ENCODE assay signal across 14 cellular contexts in the genomic region with DNA sequence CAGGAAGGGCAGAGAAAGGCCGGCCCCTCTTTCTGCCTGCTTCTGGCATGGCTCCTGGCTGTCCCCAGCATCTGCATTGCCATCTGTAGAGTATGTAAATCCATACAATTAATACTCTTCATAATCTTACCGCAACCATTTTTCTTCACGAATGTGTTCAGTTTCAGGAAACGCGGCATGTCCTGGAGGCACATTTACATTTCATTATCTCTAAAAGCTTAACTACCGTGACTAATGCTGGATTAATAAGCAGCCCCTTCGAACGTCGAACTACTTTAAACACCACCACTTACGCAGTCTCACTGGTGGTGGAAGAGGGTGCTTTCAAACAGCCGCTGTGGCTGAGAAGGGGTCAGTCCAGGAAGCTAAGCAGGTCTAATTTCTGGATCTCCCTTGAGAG.
"Had no signal": no experiment of that assay in that cellular context is flagged by ENCODE, and none has a peak within 500 bp of the region (broad histone marks: within the 10 kb centered on the region; RNA-seq: fewer than 3 reads in every experiment).

No MANE protein-coding gene starts in this region.

- H3K4me3 Mint-ChIP-seq: activated T-helper 1 cell treated with anti-CD3 and anti-CD28 coated beads, Interleukin-12 subunit alpha, Interleukin-12 subunit beta, Interleukin-2, Interleukin-4 antibody, amounts not matched to agents 30 ng/mL and 10 ng/mL and 1 ng/mL, durations not matched to agents 14 hours and 24 hours and 36 hours; nephron; stimulated activated naive B cell treated with anti-CD40 and anti-IgM and Interleukin-4, amounts not matched to agents 10 μg/mL and 1 μg/mL and 100 μg/mL, for 72 hours had no signal

- H3K27ac Mint-ChIP-seq: activated T-helper 1 cell treated with anti-CD3 and anti-CD28 coated beads, Interleukin-12 subunit alpha, Interleukin-12 subunit beta, Interleukin-2, Interleukin-4 antibody, amounts not matched to agents 30 ng/mL and 10 ng/mL and 1 ng/mL, durations not matched to agents 14 hours and 24 hours and 36 hours; stimulated activated naive B cell treated with anti-CD40 and anti-IgM and Interleukin-4, amounts not matched to agents 10 μg/mL and 1 μg/mL and 100 μg/mL, for 72 hours had no signal

- H3K4me3 ChIP-seq: gastrocnemius medialis, heart left ventricle, lung, thoracic aorta, upper lobe of right lung had no signal

- H3K79me2 ChIP-seq: parathyroid adenoma had no signal

- H2AFZ ChIP-seq: parathyroid adenoma had no signal

- H3K27ac ChIP-seq: gastrocnemius medialis, heart left ventricle, parathyroid adenoma, thoracic aorta, upper lobe of right lung had no signal

- H3K4me1 ChIP-seq: gastrocnemius medialis, heart left ventricle, parathyroid adenoma, upper lobe of right lung had no signal

- H3K36me3 Mint-ChIP-seq: activated naive CD4-positive, alpha-beta T cell treated with anti-CD3 and anti-CD28 coated beads, Interleukin-2, amount 50 U/mL, for 72 hours; stimulated activated naive B cell treated with anti-CD40 and anti-IgM and Interleukin-4, amounts not matched to agents 10 μg/mL and 1 μg/mL and 100 μg/mL, for 72 hours had no signal

- H3K9me3 Mint-ChIP-seq: activated naive CD4-positive, alpha-beta T cell treated with anti-CD3 and anti-CD28 coated beads, Interleukin-2, amount 50 U/mL, for 72 hours; activated T-helper 1 cell treated with anti-CD3 and anti-CD28 coated beads, Interleukin-12 subunit alpha, Interleukin-12 subunit beta, Interleukin-2, Interleukin-4 antibody, amounts not matched to agents 30 ng/mL and 10 ng/mL and 1 ng/mL, durations not matched to agents 14 hours and 24 hours and 36 hours; stimulated activated naive B cell treated with anti-CD40 and anti-IgM and Interleukin-4, amounts not matched to agents 10 μg/mL and 1 μg/mL and 100 μg/mL, for 72 hours had no signal

- H3K9me3 ChIP-seq: gastrocnemius medialis, heart left ventricle, thoracic aorta, upper lobe of right lung had no signal

- H3K36me3 ChIP-seq: gastrocnemius medialis, heart left ventricle, thoracic aorta, upper lobe of right lung had no signal

- H3K27me3 Mint-ChIP-seq: stimulated activated naive B cell treated with anti-CD40 and anti-IgM and Interleukin-4, amounts not matched to agents 10 μg/mL and 1 μg/mL and 100 μg/mL, for 72 hours had no signal

- ATAC-seq: activated naive CD4-positive, alpha-beta T cell treated with anti-CD3 and anti-CD28 coated beads, Interleukin-2, amount 50 U/mL, for 72 hours; gastrocnemius medialis; heart left ventricle; left lobe of liver; stimulated activated naive B cell treated with anti-CD40 and anti-IgM and Interleukin-4, amounts not matched to agents 10 μg/mL and 1 μg/mL and 100 μg/mL, for 72 hours; upper lobe of right lung had no signal

- DNase-seq: activated CD4-positive, alpha-beta T cell treated with anti-CD3 and anti-CD28 coated beads, Interleukin-2, amount 50 U/mL, for 4 hours; activated gamma-delta T cell treated with Interleukin-2 at 50 U/mL for 16 hours; effector CD4-positive, alpha-beta T cell; gastrocnemius medialis; heart left ventricle; stimulated activated naive B cell treated with anti-CD40 and anti-IgM and Interleukin-4, amounts not matched to agents 10 μg/mL and 1 μg/mL and 100 μg/mL, for 72 hours had no signal

- H3K27me3 ChIP-seq: gastrocnemius medialis, upper lobe of right lung had no signal
